In the genomic region with DNA sequence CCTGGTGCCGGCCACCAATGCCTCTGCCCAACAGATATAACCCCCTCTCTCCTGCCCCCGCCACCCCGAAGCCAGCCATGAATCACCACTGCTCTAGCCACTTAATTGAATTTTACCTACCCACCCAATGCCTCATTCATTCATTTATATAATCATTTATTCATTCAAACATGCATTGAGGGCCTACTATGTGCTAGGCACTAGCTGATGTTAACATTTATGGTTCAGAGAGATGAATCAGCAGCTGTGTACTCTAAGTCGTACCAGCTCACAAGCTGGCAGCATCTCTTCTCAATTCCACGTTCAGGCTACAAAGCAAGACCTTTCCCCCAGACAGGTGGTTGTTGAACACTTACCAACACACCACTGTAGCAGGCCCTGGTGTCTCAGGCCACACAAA, we compare ENCODE assay signal across 27 cellular contexts.
"Had no signal": no experiment of that assay in that cellular context is flagged by ENCODE, and none has a peak within 500 bp of the region (broad histone marks: within the 10 kb centered on the region; RNA-seq: fewer than 3 reads in every experiment).

No MANE protein-coding gene starts in this region.

- H3K4me1 ChIP-seq: upper lobe of right lung, uterus had no signal

- FAIRE-seq: urothelium cell line had no signal

- ATAC-seq: stimulated activated effector memory CD8-positive, alpha-beta T cell treated with anti-CD3 and anti-CD28 coated beads, Interleukin-12 subunit alpha, Interleukin-12 subunit beta, amount 100 ng/mL, for 72 hours; stimulated activated memory B cell treated with anti-CD40 and anti-IgM and Interleukin-4, amounts not matched to agents 10 μg/mL and 1 μg/mL and 100 μg/mL, for 72 hours; stimulated activated naive B cell treated with anti-CD40 and anti-IgM and Interleukin-4, amounts not matched to agents 10 μg/mL and 1 μg/mL and 100 μg/mL, for 72 hours; stimulated activated naive CD8-positive, alpha-beta T cell treated with anti-CD3 and anti-CD28 coated beads, Interleukin-15, amount 100 ng/mL, for 72 hours; stimulated activated naive CD8-positive, alpha-beta T cell treated with anti-CD3 and anti-CD28 coated beads, Interleukin-15, Interleukin-2, amounts not matched to agents 100 U/mL and 50 U/mL, for 24 hours; upper lobe of right lung had no signal

- H3K4me3 ChIP-seq: stomach, suprapubic skin, testis, thoracic aorta, thyroid gland, tibial artery, tibial nerve, transverse colon, upper lobe of left lung, upper lobe of right lung, uterus, vagina had no signal

- H3K27me3 ChIP-seq: suprapubic skin, testis, thyroid gland, tibial artery, tibial nerve, transverse colon, upper lobe of left lung, upper lobe of right lung, uterus, vagina had no signal

- H3K27ac ChIP-seq: stomach, suprapubic skin, testis, thoracic aorta, thyroid gland, tibial artery, tibial nerve, transverse colon, upper lobe of left lung, upper lobe of right lung, uterus, vagina had no signal

- DNase-seq: stimulated activated CD4-positive, alpha-beta T cell treated with anti-CD3 and anti-CD28 coated beads, Interleukin-2, amount 100 ng/mL, for 48 hours; stimulated activated CD4-positive, alpha-beta T cell treated with anti-CD3 and anti-CD28 coated beads, Interleukin-4, amount 100 ng/mL, for 1 hour; stimulated activated CD4-positive, alpha-beta T cell treated with anti-CD3 and anti-CD28 coated beads, Interleukin-4, amount 100 ng/mL, for 24 hours; stimulated activated CD4-positive, alpha-beta T cell treated with anti-CD3 and anti-CD28 coated beads, Interleukin-4, amount 100 ng/mL, for 4 hours; stimulated activated CD8-positive, alpha-beta memory T cell treated with anti-CD3 and anti-CD28 coated beads, Interleukin-4, amount 100 ng/mL, for 48 hours; stimulated activated naive B cell treated with anti-CD40 and anti-IgM and Interleukin-4, amounts not matched to agents 10 μg/mL and 1 μg/mL and 100 μg/mL, for 72 hours; stimulated activated naive CD4-positive, alpha-beta T cell; stimulated activated naive CD4-positive, alpha-beta T cell treated with Interleukin-2 at 50 U/mL for 16 hours; stimulated activated naive CD8-positive, alpha-beta T cell treated with anti-CD3 and anti-CD28 coated beads, Interleukin-15, amount 100 ng/mL, for 72 hours; stimulated activated naive CD8-positive, alpha-beta T cell treated with anti-CD3 and anti-CD28 coated beads, Interleukin-15, Interleukin-2, amounts not matched to agents 100 U/mL and 50 U/mL, for 24 hours; stomach; substantia nigra; testis; tibial artery; transverse colon; trophoblast cell; upper lobe of left lung; upper lobe of right lung; uterus had no signal

- H3K36me3 ChIP-seq: stomach, suprapubic skin, thoracic aorta, thyroid gland, tibial artery, tibial nerve, transverse colon, upper lobe of left lung, upper lobe of right lung, uterus, vagina had no signal

- H3K9me3 ChIP-seq: stomach, suprapubic skin, testis, thoracic aorta, thyroid gland, tibial artery, tibial nerve, transverse colon, upper lobe of left lung, upper lobe of right lung, uterus, vagina had no signal
